ENCODE assay signal across 18 cellular contexts in genomic region chr11:117837070-117837776, GRCh38. TPM values are rescaled to one million over a fixed set of nuclear protein-coding genes. Genes with fewer than 3 reads are reported as not detected.
DNase-seq lines count a peak whose midpoint lies in the region; ATAC-seq and TF ChIP-seq lines count a peak whose summit lies in the region.
"Had no signal": no experiment of that assay in that cellular context is flagged by ENCODE, and none has a peak within 500 bp of the region (broad histone marks: within the 10 kb centered on the region; RNA-seq: fewer than 3 reads in every experiment).

No MANE protein-coding gene starts in this region.

- H3K4me3 Mint-ChIP-seq in activated T-helper 17 cell treated with anti-CD3 and anti-CD28 coated beads, Interleukin-2, amount 50 U/mL, for 72 hours, result no peak overlapping the region
- H3K4me3 Mint-ChIP-seq: activated naive CD8-positive, alpha-beta T cell treated with anti-CD3 and anti-CD28 coated beads, Interleukin-2, amount 50 U/mL, for 24 hours had no signal

- no peak overlapping the region for H3K27ac Mint-ChIP-seq in activated T-helper 17 cell treated with anti-CD3 and anti-CD28 coated beads, Interleukin-2, amount 50 U/mL, for 72 hours
- H3K27ac Mint-ChIP-seq: activated naive CD8-positive, alpha-beta T cell treated with anti-CD3 and anti-CD28 coated beads, Interleukin-2, amount 50 U/mL, for 24 hours had no signal

- peaks cover 7% of the 10 kb centered on the region for H3K27me3 Mint-ChIP-seq in activated T-helper 17 cell treated with anti-CD3 and anti-CD28 coated beads, Interleukin-2, amount 50 U/mL, for 72 hours
- H3K27me3 Mint-ChIP-seq: activated naive CD8-positive, alpha-beta T cell treated with anti-CD3 and anti-CD28 coated beads, Interleukin-2, amount 50 U/mL, for 24 hours had no signal

- H3K27ac ChIP-seq in left ventricle myocardium inferior (replicated peaks), result no peak overlapping the region
- H3K27ac ChIP-seq: KMS-11, skin epidermis had no signal

- no peaks in the 10 kb centered on the region for H3K9me3 Mint-ChIP-seq in activated T-helper 17 cell treated with anti-CD3 and anti-CD28 coated beads, Interleukin-2, amount 50 U/mL, for 72 hours
- H3K9me3 Mint-ChIP-seq: activated naive CD8-positive, alpha-beta T cell treated with anti-CD3 and anti-CD28 coated beads, Interleukin-2, amount 50 U/mL, for 24 hours had no signal

- no peaks in the 10 kb centered on the region for H3K9me3 ChIP-seq in left ventricle myocardium inferior (replicated peaks)

- DNase-seq in Right ventricle myocardium superior, result peak; percentile 29
- no peak for DNase-seq in left ventricle myocardium inferior
- peak; percentile 32 for DNase-seq in glomerular visceral epithelial cell (ENCODE audit: extremely low spot score)
- no peak for DNase-seq in omental fat pad (ENCODE audit: low spot score)
- DNase-seq in ureter (ENCODE audit: low spot score), result peak; percentile 37
- no peak for DNase-seq in activated CD4-positive, alpha-beta T cell treated with anti-CD3 and anti-CD28 coated beads, Interleukin-2, amount 50 U/mL, for 4 hours
- no peak for DNase-seq in superior temporal gyrus (ENCODE audit: extremely low spot score)
- DNase-seq: activated naive CD8-positive, alpha-beta T cell treated with anti-CD3 and anti-CD28 coated beads, Interleukin-2, amount 50 U/mL, for 24 hours; activated T-cell treated with anti-CD3 and anti-CD28 coated beads, Interleukin-2, amount 50 U/mL, for 1 hour; foreskin fibroblast; mammary epithelial cell; NCI-H1436; SIG-M5; stimulated activated naive CD4-positive, alpha-beta T cell had no signal

- intact Hi-C loops in Right ventricle myocardium superior (cut with DNase I) (no loop called here), left ventricle myocardium inferior (cut with micrococcal nuclease) (no loop called here)

- TF ChIP-seq CTCF in left ventricle myocardium inferior (IDR thresholded peaks at IDR 0.05; ENCODE audit: borderline replicate concordance) (no peak), omental fat pad (IDR thresholded peaks at IDR 0.05) (no peak)

- H3K36me3 Mint-ChIP-seq in activated T-helper 17 cell treated with anti-CD3 and anti-CD28 coated beads, Interleukin-2, amount 50 U/mL, for 72 hours (ENCODE audit: low read depth), result no peaks in the 10 kb centered on the region

- H3K4me1 ChIP-seq in left ventricle myocardium inferior, result peaks cover 11% of the 10 kb centered on the region

- no peak for ATAC-seq in Right ventricle myocardium superior (ENCODE audit: poor library complexity)
- peak; percentile 9 for ATAC-seq in omental fat pad (ENCODE audit: low FRiP score)
- no peak for ATAC-seq in activated T-helper 17 cell treated with anti-CD3 and anti-CD28 coated beads, Interleukin-2, amount 50 U/mL, for 72 hours (replicated peaks)
- ATAC-seq: activated naive CD8-positive, alpha-beta T cell treated with anti-CD3 and anti-CD28 coated beads, Interleukin-2, amount 50 U/mL, for 24 hours had no signal

- no peak overlapping the region for H3K4me3 ChIP-seq in left ventricle myocardium inferior
- H3K4me3 ChIP-seq: skin epidermis had no signal

- H3K4me1 Mint-ChIP-seq in activated T-helper 17 cell treated with anti-CD3 and anti-CD28 coated beads, Interleukin-2, amount 50 U/mL, for 72 hours, result no peaks in the 10 kb centered on the region

- H3K27me3 ChIP-seq in left ventricle myocardium inferior (ENCODE audit: low read depth), result peaks cover 7% of the 10 kb centered on the region

- peaks cover 43% of the 10 kb centered on the region for H3K36me3 ChIP-seq in left ventricle myocardium inferior

RNA-seq across cellular contexts. Expression of gene FXYD2, which starts 12.7 kb away (rescaled TPM):
- total RNA-seq in Right ventricle myocardium superior (1.4 TPM), left ventricle myocardium inferior (1.3 TPM), omental fat pad (1 to 10 TPM; 1.1 to 4.3 (median 2.0) TPM), ureter (1.6 TPM)
- total RNA-seq in activated T-helper 17 cell treated with anti-CD3 and anti-CD28 coated beads, Interleukin-2, amount 50 U/mL, for 72 hours, result 1 to 10 TPM in 1 of 2 donors, not detected in 1; 1.4 TPM
- total RNA-seq: mammary epithelial cell had no signal

RNA-seq across cellular contexts. Expression of gene FXYD6, which starts 39.2 kb away (rescaled TPM):
- total RNA-seq in Right ventricle myocardium superior (34.6 TPM), left ventricle myocardium inferior (30.2 TPM), omental fat pad (10 to 100 TPM; 21.5 to 79.9 (median 25.6) TPM), ureter (41.8 TPM)
- total RNA-seq in activated T-helper 17 cell treated with anti-CD3 and anti-CD28 coated beads, Interleukin-2, amount 50 U/mL, for 72 hours, result under 1 TPM in 1 of 2 donors, not detected in 1; 0.19 TPM
- total RNA-seq: T-helper 2 cell treated with Interferon-gamma antibody and Interleukin-4, amounts not matched to agents 100 ng/mL and 5 ng/mL, for 36 hours had no signal

RNA-seq across cellular contexts. Expression of gene DSCAML1, which starts 40.2 kb away (rescaled TPM):
- total RNA-seq in Right ventricle myocardium superior, result 0.83 TPM
- total RNA-seq in left ventricle myocardium inferior, result 0.19 TPM
- 10 to 100 TPM in 1 of 4 donors, 1 to 10 TPM in 2, under 1 TPM in 1; 0.95 to 10.9 (median 3.9) TPM for total RNA-seq in omental fat pad
- 0.81 TPM for total RNA-seq in ureter
- 1 to 10 TPM in 1 of 2 donors, not detected in 1; 2.8 TPM for total RNA-seq in activated T-helper 17 cell treated with anti-CD3 and anti-CD28 coated beads, Interleukin-2, amount 50 U/mL, for 72 hours
- total RNA-seq: mammary epithelial cell had no signal

Comparison
In these comparisons a context has a peak if more than half of its experiments do, and no peak if none do; other contexts are left out.
1. DNase-seq: peak in Right ventricle myocardium superior (single experiment), glomerular visceral epithelial cell (single experiment) and ureter (single experiment); none in left ventricle myocardium inferior (single experiment), omental fat pad (single experiment), activated CD4-positive, alpha-beta T cell treated with anti-CD3 and anti-CD28 coated beads, Interleukin-2, amount 50 U/mL, for 4 hours (0 of 2) and superior temporal gyrus (single experiment).
2. RNA of gene FXYD6, which starts 39.2 kb away (total RNA-seq): 41.8 TPM in ureter (single experiment), 34.6 TPM in Right ventricle myocardium superior (single experiment), 30.2 TPM in left ventricle myocardium inferior (single experiment) and 21.5 to 79.9 TPM in omental fat pad; 0.19 TPM in activated T-helper 17 cell treated with anti-CD3 and anti-CD28 coated beads, Interleukin-2, amount 50 U/mL, for 72 hours; every median in the first group is over 10 times any median in the second.